33 cellular contexts compared by ENCODE assay signal in genomic region chr16:16863672-16864071, GRCh38.
"Had no signal": no experiment of that assay in that cellular context is flagged by ENCODE, and none has a peak within 500 bp of the region (broad histone marks: within the 10 kb centered on the region; RNA-seq: fewer than 3 reads in every experiment).

No MANE protein-coding gene starts in this region.

- H3K4me3 ChIP-seq: PC-9, SJCRH30, SK-N-MC had no signal

- H3K36me3 ChIP-seq: SJCRH30, WERI-Rb-1 had no signal

- H3K9me3 Mint-ChIP-seq: activated CD4-positive, alpha-beta memory T cell treated with anti-CD3 and anti-CD28 coated beads, Interleukin-2, amount 10 ng/mL, durations not matched to agents 7 days and 5 days; activated naive CD8-positive, alpha-beta T cell treated with anti-CD3 and anti-CD28 coated beads for 36 hours; activated T-cell treated with anti-CD3 and anti-CD28 coated beads, Interleukin-2, amount 50 U/mL, for 72 hours; activated T-helper 17 cell treated with anti-CD3 and anti-CD28 coated beads, Interleukin-2, amount 50 U/mL, for 72 hours had no signal

- H3K4me1 Mint-ChIP-seq: activated naive CD8-positive, alpha-beta T cell treated with anti-CD3 and anti-CD28 coated beads for 36 hours; activated T-helper 17 cell treated with anti-CD3 and anti-CD28 coated beads, Interleukin-2, amount 50 U/mL, for 72 hours had no signal

- H3K9me3 ChIP-seq: SJCRH30 had no signal

- H3K27me3 ChIP-seq: SJCRH30 had no signal

- H3K4me2 ChIP-seq: PC-9 had no signal

- H3K27ac ChIP-seq: PC-9, RWPE1, SJCRH30, SK-N-MC, WERI-Rb-1 had no signal

- H3K27ac Mint-ChIP-seq: activated CD4-positive, alpha-beta memory T cell treated with anti-CD3 and anti-CD28 coated beads, Interleukin-2, amount 10 ng/mL, durations not matched to agents 7 days and 5 days; activated CD8-positive, alpha-beta memory T cell treated with anti-CD3 and anti-CD28 coated beads, Interleukin-2, amount 10 ng/mL, durations not matched to agents 7 days and 5 days; activated naive CD8-positive, alpha-beta T cell treated with anti-CD3 and anti-CD28 coated beads for 36 hours; activated T-cell treated with anti-CD3 and anti-CD28 coated beads, Interleukin-2, amount 50 U/mL, for 72 hours; activated T-helper 17 cell treated with anti-CD3 and anti-CD28 coated beads, Interleukin-2, amount 50 U/mL, for 72 hours had no signal

- H3K4me1 ChIP-seq: SJCRH30 had no signal

- DNase-seq: activated CD4-positive, alpha-beta memory T cell treated with anti-CD3 and anti-CD28 coated beads, Interleukin-2, amount 10 ng/mL, durations not matched to agents 7 days and 5 days; activated CD4-positive, alpha-beta T cell treated with anti-CD3 and anti-CD28 coated beads for 1 hour; activated CD4-positive, alpha-beta T cell treated with anti-CD3 and anti-CD28 coated beads for 48 hours; activated CD4-positive, CD25-positive, alpha-beta regulatory T cell; activated CD8-positive, alpha-beta memory T cell treated with anti-CD3 and anti-CD28 coated beads for 24 hours; activated CD8-positive, alpha-beta memory T cell treated with anti-CD3 and anti-CD28 coated beads, Interleukin-2, amount 10 ng/mL, durations not matched to agents 7 days and 5 days; activated effector memory CD4-positive, alpha-beta T cell treated with anti-CD3 and anti-CD28 coated beads, Interleukin-2, amount 50 U/mL, for 16 hours; activated naive CD4-positive, alpha-beta T cell; activated naive CD4-positive, alpha-beta T cell treated with anti-CD3 and anti-CD28 coated beads, Interleukin-2, amount 50 U/mL, for 16 hours; activated naive CD8-positive, alpha-beta T cell treated with anti-CD3 and anti-CD28 coated beads for 36 hours; activated T-cell treated with anti-CD3 and anti-CD28 coated beads, Interleukin-2, amount 50 U/mL, for 1 hour; activated T-cell treated with anti-CD3 and anti-CD28 coated beads, Interleukin-2, amount 50 U/mL, for 72 hours; amniotic stem cell; aorta; caudate nucleus; Karpas-422; KBM-7; NCI-H1048; NCI-H1105 treated with DMSO at 0.1 percent for 48 hours; NCI-H1436; NCI-H1694 treated with DMSO at 0.1 percent for 48 hours; NCI-H2029; NCI-H345; NCI-H524 treated with DMSO at 0.1 percent for 48 hours; PC-9; SHP77; SJCRH30; T1000; WERI-Rb-1 had no signal

- H3K36me3 Mint-ChIP-seq: activated CD8-positive, alpha-beta memory T cell treated with anti-CD3 and anti-CD28 coated beads, Interleukin-2, amount 10 ng/mL, durations not matched to agents 7 days and 5 days; activated naive CD8-positive, alpha-beta T cell treated with anti-CD3 and anti-CD28 coated beads for 36 hours had no signal

- H2AFZ ChIP-seq: PC-9 had no signal

- FAIRE-seq: RCC 7860 had no signal

- H3K4me3 Mint-ChIP-seq: activated CD4-positive, alpha-beta memory T cell treated with anti-CD3 and anti-CD28 coated beads, Interleukin-2, amount 10 ng/mL, durations not matched to agents 7 days and 5 days; activated CD8-positive, alpha-beta memory T cell treated with anti-CD3 and anti-CD28 coated beads, Interleukin-2, amount 10 ng/mL, durations not matched to agents 7 days and 5 days; activated naive CD8-positive, alpha-beta T cell treated with anti-CD3 and anti-CD28 coated beads for 36 hours; activated T-cell treated with anti-CD3 and anti-CD28 coated beads, Interleukin-2, amount 50 U/mL, for 72 hours; activated T-helper 17 cell treated with anti-CD3 and anti-CD28 coated beads, Interleukin-2, amount 50 U/mL, for 72 hours had no signal
